2 cellular contexts compared by ENCODE assay signal in the genomic region with DNA sequence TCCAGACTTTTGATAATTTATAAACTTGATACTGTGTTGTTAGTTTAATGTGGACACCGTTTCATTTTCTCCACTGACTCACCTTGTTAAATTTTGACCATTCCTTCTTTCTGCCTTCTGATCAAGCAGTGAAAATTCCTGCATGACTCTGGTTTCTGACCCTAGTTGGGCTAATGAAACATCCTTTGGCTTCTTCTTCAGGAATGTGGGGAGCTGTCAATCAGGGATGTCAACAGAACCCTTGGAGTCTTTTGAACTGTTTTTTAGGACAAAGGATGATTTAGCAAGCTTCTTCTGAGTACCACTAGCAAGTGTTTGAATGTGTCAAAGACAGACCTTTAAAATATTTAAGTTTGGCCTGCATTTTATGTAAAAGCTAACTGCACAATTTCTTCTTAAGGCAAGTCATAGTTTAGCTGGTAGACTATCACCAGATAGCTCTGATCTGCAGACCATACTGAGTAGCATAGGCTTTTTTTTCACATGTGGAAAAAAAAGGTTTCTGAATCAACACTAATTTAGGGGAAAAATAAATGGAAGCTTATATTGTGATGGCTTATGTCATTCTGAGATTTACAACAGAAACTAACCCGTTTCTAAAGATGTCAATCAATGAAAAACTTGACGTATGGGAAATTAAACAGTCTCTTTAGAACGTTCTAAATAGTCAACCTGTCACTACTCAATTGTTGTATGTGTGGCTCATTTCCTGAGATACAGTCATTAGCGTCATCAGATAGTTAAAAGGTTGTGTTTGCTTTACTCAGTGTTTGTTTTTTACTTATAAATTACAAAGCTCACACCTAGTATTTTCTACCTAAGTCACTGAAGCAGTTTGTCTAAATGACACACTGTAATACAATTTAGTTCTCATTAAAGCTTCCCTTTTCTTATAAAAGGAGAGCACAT.
A peak's percentile ranks its signal among the peaks of the same experiment; 100 is the strongest.
TF ChIP-seq lines count a peak whose summit lies in the region.

No MANE protein-coding gene starts in this region.

TF ChIP-seq in GM23338, 12 proteins besides CTCF, POLR2A, EP300 and RAD21 (continues in another document):
- no peak for TF ChIP-seq NANOG (IDR thresholded peaks at IDR 0.05; ENCODE audit: borderline replicate concordance)
- TF ChIP-seq, protein P1, sequence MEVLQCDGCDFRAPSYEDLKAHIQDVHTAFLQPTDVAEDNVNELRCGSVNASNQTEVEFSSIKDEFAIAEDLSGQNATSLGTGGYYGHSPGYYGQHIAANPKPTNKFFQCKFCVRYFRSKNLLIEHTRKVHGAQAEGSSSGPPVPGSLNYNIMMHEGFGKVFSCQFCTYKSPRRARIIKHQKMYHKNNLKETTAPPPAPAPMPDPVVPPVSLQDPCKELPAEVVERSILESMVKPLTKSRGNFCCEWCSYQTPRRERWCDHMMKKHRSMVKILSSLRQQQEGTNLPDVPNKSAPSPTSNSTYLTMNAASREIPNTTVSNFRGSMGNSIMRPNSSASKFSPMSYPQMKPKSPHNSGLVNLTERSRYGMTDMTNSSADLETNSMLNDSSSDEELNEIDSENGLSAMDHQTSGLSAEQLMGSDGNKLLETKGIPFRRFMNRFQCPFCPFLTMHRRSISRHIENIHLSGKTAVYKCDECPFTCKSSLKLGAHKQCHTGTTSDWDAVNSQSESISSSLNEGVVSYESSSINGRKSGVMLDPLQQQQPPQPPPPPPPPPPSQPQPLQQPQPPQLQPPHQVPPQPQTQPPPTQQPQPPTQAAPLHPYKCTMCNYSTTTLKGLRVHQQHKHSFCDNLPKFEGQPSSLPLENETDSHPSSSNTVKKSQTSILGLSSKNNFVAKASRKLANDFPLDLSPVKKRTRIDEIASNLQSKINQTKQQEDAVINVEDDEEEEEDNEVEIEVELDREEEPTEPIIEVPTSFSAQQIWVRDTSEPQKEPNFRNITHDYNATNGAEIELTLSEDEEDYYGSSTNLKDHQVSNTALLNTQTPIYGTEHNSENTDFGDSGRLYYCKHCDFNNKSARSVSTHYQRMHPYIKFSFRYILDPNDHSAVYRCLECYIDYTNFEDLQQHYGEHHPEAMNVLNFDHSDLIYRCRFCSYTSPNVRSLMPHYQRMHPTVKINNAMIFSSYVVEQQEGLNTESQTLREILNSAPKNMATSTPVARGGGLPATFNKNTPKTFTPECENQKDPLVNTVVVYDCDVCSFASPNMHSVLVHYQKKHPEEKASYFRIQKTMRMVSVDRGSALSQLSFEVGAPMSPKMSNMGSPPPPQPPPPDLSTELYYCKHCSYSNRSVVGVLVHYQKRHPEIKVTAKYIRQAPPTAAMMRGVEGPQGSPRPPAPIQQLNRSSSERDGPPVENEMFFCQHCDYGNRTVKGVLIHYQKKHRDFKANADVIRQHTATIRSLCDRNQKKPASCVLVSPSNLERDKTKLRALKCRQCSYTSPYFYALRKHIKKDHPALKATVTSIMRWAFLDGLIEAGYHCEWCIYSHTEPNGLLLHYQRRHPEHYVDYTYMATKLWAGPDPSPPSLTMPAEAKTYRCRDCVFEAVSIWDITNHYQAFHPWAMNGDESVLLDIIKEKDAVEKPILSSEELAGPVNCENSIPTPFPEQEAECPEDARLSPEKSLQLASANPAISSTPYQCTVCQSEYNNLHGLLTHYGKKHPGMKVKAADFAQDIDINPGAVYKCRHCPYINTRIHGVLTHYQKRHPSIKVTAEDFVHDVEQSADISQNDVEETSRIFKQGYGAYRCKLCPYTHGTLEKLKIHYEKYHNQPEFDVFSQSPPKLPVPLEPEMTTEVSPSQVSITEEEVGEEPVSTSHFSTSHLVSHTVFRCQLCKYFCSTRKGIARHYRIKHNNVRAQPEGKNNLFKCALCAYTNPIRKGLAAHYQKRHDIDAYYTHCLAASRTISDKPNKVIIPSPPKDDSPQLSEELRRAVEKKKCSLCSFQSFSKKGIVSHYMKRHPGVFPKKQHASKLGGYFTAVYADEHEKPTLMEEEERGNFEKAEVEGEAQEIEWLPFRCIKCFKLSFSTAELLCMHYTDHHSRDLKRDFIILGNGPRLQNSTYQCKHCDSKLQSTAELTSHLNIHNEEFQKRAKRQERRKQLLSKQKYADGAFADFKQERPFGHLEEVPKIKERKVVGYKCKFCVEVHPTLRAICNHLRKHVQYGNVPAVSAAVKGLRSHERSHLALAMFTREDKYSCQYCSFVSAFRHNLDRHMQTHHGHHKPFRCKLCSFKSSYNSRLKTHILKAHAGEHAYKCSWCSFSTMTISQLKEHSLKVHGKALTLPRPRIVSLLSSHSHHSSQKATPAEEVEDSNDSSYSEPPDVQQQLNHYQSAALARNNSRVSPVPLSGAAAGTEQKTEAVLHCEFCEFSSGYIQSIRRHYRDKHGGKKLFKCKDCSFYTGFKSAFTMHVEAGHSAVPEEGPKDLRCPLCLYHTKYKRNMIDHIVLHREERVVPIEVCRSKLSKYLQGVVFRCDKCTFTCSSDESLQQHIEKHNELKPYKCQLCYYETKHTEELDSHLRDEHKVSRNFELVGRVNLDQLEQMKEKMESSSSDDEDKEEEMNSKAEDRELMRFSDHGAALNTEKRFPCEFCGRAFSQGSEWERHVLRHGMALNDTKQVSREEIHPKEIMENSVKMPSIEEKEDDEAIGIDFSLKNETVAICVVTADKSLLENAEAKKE (CRISPR knock-in tag; IDR thresholded peaks at IDR 0.05), result no peak
- TF ChIP-seq ZNF114 (CRISPR knock-in tag; IDR thresholded peaks at IDR 0.05), result no peak
- TF ChIP-seq, protein P2, sequence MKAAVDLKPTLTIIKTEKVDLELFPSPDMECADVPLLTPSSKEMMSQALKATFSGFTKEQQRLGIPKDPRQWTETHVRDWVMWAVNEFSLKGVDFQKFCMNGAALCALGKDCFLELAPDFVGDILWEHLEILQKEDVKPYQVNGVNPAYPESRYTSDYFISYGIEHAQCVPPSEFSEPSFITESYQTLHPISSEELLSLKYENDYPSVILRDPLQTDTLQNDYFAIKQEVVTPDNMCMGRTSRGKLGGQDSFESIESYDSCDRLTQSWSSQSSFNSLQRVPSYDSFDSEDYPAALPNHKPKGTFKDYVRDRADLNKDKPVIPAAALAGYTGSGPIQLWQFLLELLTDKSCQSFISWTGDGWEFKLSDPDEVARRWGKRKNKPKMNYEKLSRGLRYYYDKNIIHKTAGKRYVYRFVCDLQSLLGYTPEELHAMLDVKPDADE (IDR thresholded peaks at IDR 0.05), result no peak
- TF ChIP-seq EZH2phosphoT487 (IDR thresholded peaks at IDR 0.05; ENCODE audit: unreplicated experiment), result no peak
- TF ChIP-seq, protein P3, sequence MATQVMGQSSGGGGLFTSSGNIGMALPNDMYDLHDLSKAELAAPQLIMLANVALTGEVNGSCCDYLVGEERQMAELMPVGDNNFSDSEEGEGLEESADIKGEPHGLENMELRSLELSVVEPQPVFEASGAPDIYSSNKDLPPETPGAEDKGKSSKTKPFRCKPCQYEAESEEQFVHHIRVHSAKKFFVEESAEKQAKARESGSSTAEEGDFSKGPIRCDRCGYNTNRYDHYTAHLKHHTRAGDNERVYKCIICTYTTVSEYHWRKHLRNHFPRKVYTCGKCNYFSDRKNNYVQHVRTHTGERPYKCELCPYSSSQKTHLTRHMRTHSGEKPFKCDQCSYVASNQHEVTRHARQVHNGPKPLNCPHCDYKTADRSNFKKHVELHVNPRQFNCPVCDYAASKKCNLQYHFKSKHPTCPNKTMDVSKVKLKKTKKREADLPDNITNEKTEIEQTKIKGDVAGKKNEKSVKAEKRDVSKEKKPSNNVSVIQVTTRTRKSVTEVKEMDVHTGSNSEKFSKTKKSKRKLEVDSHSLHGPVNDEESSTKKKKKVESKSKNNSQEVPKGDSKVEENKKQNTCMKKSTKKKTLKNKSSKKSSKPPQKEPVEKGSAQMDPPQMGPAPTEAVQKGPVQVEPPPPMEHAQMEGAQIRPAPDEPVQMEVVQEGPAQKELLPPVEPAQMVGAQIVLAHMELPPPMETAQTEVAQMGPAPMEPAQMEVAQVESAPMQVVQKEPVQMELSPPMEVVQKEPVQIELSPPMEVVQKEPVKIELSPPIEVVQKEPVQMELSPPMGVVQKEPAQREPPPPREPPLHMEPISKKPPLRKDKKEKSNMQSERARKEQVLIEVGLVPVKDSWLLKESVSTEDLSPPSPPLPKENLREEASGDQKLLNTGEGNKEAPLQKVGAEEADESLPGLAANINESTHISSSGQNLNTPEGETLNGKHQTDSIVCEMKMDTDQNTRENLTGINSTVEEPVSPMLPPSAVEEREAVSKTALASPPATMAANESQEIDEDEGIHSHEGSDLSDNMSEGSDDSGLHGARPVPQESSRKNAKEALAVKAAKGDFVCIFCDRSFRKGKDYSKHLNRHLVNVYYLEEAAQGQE (IDR thresholded peaks at IDR 0.05; ENCODE audit: unreplicated experiment), result no peak

TF ChIP-seq in H1, 55 proteins besides CTCF, POLR2A, EP300 and RAD21:
- no peak for TF ChIP-seq SIX5 (IDR thresholded peaks at IDR 0.05; ENCODE audit: low read depth, low read length)
- TF ChIP-seq TEAD4 (IDR thresholded peaks at IDR 0.05; ENCODE audit: low read depth, low read length), result peak; percentile 53; the same call in 1 of the 2 replicates
